ENCODE assay signal across 9 cellular contexts in the genomic region with DNA sequence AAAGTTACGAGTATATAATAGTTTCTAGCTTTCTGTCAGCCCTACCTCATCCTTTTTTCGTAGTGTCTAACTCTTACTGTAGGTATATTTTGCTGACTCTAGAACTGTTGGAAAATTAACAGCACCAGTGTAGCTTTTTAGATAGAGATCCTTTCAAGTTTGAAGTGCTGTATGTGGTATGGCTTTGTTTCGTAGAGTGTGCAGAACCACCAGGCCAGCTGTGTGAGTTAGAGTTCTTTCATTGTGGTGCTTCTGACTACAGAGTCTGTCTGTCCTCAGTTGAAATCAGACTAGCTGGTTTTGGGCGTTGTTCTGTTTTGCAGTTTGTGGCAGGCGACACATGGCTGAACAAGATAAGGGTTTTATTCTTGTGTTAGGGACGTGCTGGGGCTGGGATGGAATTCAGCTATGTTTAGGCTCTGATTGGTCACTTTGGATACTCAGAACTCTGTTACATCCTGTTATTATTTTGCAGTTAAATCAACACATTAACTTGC. TPM values are rescaled to one million over a fixed set of nuclear protein-coding genes. Genes with fewer than 3 reads are reported as not detected.
A peak's percentile ranks its signal among the peaks of the same experiment; 100 is the strongest.
DNase-seq lines count a peak whose midpoint lies in the region; ATAC-seq and TF ChIP-seq lines count a peak whose summit lies in the region.
"Had no signal": no experiment of that assay in that cellular context is flagged by ENCODE, and none has a peak within 500 bp of the region (broad histone marks: within the 10 kb centered on the region; RNA-seq: fewer than 3 reads in every experiment).

No MANE protein-coding gene starts in this region.

- no peak overlapping the region for H3K4me3 ChIP-seq in DND-41 (ENCODE audit: low read depth in 1 of 2, low read length in 2 of 2)
- H3K4me3 ChIP-seq in RWPE2 (ENCODE audit: severe bottlenecking): peak overlapping the region; percentile 7
- H3K4me3 ChIP-seq in osteoblast (ENCODE audit: insufficient read depth, low read length): peak overlapping the region; percentile 64
- H3K4me3 ChIP-seq in naive thymus-derived CD4-positive, alpha-beta T cell (ENCODE audit: low read length): no peak overlapping the region

- H3K79me2 ChIP-seq in DND-41 (ENCODE audit: insufficient read depth, low read length) (no peaks in the 10 kb centered on the region), osteoblast (ENCODE audit: insufficient read depth, low read length) (peaks cover 78% of the 10 kb centered on the region)

- CTCF ChIA-PET in naive thymus-derived CD4-positive, alpha-beta T cell (lab: Charles Lee): interaction anchor here (0.7 kb wide), 1 partner anchor 12 kb away, joined by 3 read pairs; no protein-coding TSS in a partner anchor

- intact Hi-C loops in naive thymus-derived CD4-positive, alpha-beta T cell (cut with micrococcal nuclease): loop anchor here (5.0 to 10.0 kb wide), 5 partner anchors 73 to 615 kb away; a partner anchor contains a TSS

- no peaks in the 10 kb centered on the region for H3K36me3 ChIP-seq in DND-41 (ENCODE audit: insufficient read depth, low read length)
- no peaks in the 10 kb centered on the region; the same call in 1 of the 2 replicates for H3K36me3 ChIP-seq in RWPE2 (ENCODE audit: low read depth)
- H3K36me3 ChIP-seq in osteoblast (ENCODE audit: insufficient read depth, low read length): no peaks in the 10 kb centered on the region
- H3K36me3 ChIP-seq in naive thymus-derived CD4-positive, alpha-beta T cell (ENCODE audit: control insufficient read depth in 2 of 3, insufficient read depth in 3 of 3, low read length in 3 of 3): no peaks in the 10 kb centered on the region

- ATAC-seq in DND-41 (ENCODE audit: insufficient read depth, low read depth): 0 out of 3 replicates have a peak, but pooled peaks have one; percentile 27
- ATAC-seq in RWPE2 (ENCODE audit: low read depth): 0 out of 3 replicates have a peak, but pooled peaks have one; percentile 6
- no peak for ATAC-seq in HG03571 (IDR thresholded peaks at IDR 0.05; ENCODE audit: unreplicated experiment)
- no peak for ATAC-seq in GM21390 (IDR thresholded peaks at IDR 0.05; ENCODE audit: unreplicated experiment)
- no peak for ATAC-seq in naive thymus-derived CD4-positive, alpha-beta T cell

- H3K4me1 ChIP-seq in DND-41 (ENCODE audit: insufficient read depth, low read length): peaks cover 4% of the 10 kb centered on the region
- H3K4me1 ChIP-seq in RWPE2 (ENCODE audit: insufficient read depth, poor library complexity, severe bottlenecking): peaks cover 49% of the 10 kb centered on the region
- peaks cover 46% of the 10 kb centered on the region for H3K4me1 ChIP-seq in osteoblast (ENCODE audit: insufficient read depth, low read length)
- H3K4me1 ChIP-seq in naive thymus-derived CD4-positive, alpha-beta T cell (ENCODE audit: control insufficient read depth in 2 of 2, insufficient read depth in 2 of 2, low read length in 2 of 2): peaks cover 23 to 35% of the 10 kb centered on the region in 2 donors

- DNase-seq in DND-41 (no peak), RWPE2 (ENCODE audit: low spot score) (no peak), foreskin melanocyte (peak; percentile 91), osteoblast (ENCODE audit: insufficient read length, low spot score, missing footprints) (peak; percentile 92)
- no peak for DNase-seq in stimulated activated CD8-positive, alpha-beta memory T cell treated with anti-CD3 and anti-CD28 coated beads, Interleukin-4, amount 100 ng/mL, for 48 hours
- DNase-seq in naive thymus-derived CD4-positive, alpha-beta T cell: no peak

- peaks cover 31 to 49% (median 38%) of the 10 kb centered on the region in 7 donors for H3K4me1 Mint-ChIP-seq in naive thymus-derived CD4-positive, alpha-beta T cell

- H2AFZ ChIP-seq in DND-41 (ENCODE audit: low read depth, low read length) (no peak overlapping the region), osteoblast (ENCODE audit: low read length) (no peak overlapping the region)

- POLR2A ChIA-PET in naive thymus-derived CD4-positive, alpha-beta T cell (lab: Charles Lee): no interaction called here

- H3K36me3 Mint-ChIP-seq in naive thymus-derived CD4-positive, alpha-beta T cell: peaks cover 0 to 10% (median 5%) of the 10 kb centered on the region in 5 donors

- H3K4me2 ChIP-seq in DND-41 (ENCODE audit: insufficient read depth, low read length) (no peak overlapping the region), osteoblast (ENCODE audit: insufficient read depth, low read length) (peak overlapping the region; percentile 91)

- no peak overlapping the region for H3K27ac ChIP-seq in DND-41 (ENCODE audit: low read length)
- peak overlapping the region; percentile 81 for H3K27ac ChIP-seq in RWPE2 (ENCODE audit: poor library complexity, severe bottlenecking)
- no peak overlapping the region for H3K27ac ChIP-seq in osteoblast (ENCODE audit: low read depth, low read length)
- no peak overlapping the region for H3K27ac ChIP-seq in naive thymus-derived CD4-positive, alpha-beta T cell (ENCODE audit: low read depth, low read length)

- peaks cover 0 to 18% (median 5%) of the 10 kb centered on the region in 11 donors for H3K9me3 Mint-ChIP-seq in naive thymus-derived CD4-positive, alpha-beta T cell
- H3K9me3 Mint-ChIP-seq: dendritic cell treated with granulocyte-macrophage colony-stimulating factor and Interleukin-4, amounts not matched to agents 40 ng/mL and 50 ng/mL, for 4 days had no signal

- peaks cover 29% of the 10 kb centered on the region for H4K20me1 ChIP-seq in DND-41 (ENCODE audit: insufficient read depth, low read length)
- H4K20me1 ChIP-seq in osteoblast (ENCODE audit: insufficient read depth, low read length): peaks cover 68% of the 10 kb centered on the region

- H3K9ac ChIP-seq in DND-41 (ENCODE audit: low read depth, low read length): no peak overlapping the region

- H3K27me3 ChIP-seq in DND-41 (ENCODE audit: insufficient read depth, low read length, poor library complexity): peaks cover 64% of the 10 kb centered on the region
- H3K27me3 ChIP-seq in RWPE2 (ENCODE audit: insufficient read depth, poor library complexity, severe bottlenecking): no peaks in the 10 kb centered on the region
- H3K27me3 ChIP-seq in osteoblast (ENCODE audit: insufficient read depth, low read length): no peaks in the 10 kb centered on the region
- peaks cover 0 to 47% of the 10 kb centered on the region in 2 donors for H3K27me3 ChIP-seq in naive thymus-derived CD4-positive, alpha-beta T cell (ENCODE audit: control insufficient read depth in 2 of 2, insufficient read depth in 2 of 2, low read length in 2 of 2)

- no peak overlapping the region for H3K27ac Mint-ChIP-seq in naive thymus-derived CD4-positive, alpha-beta T cell
- H3K27ac Mint-ChIP-seq: dendritic cell treated with granulocyte-macrophage colony-stimulating factor and Interleukin-4, amounts not matched to agents 40 ng/mL and 50 ng/mL, for 4 days had no signal

- H3K27me3 Mint-ChIP-seq in naive thymus-derived CD4-positive, alpha-beta T cell: peaks cover 47 to 66% (median 60%) of the 10 kb centered on the region in 5 donors

- TF ChIP-seq CTCF in DND-41 (IDR thresholded peaks at IDR 0.05; ENCODE audit: borderline replicate concordance, extremely low read depth, low read length, poor library complexity, severe bottlenecking): no peak
- TF ChIP-seq CTCF in RWPE2 (IDR thresholded peaks at IDR 0.05; ENCODE audit: poor library complexity, severe bottlenecking): no peak
- TF ChIP-seq CTCF in osteoblast (IDR thresholded peaks at IDR 0.05; ENCODE audit: extremely low read depth, low read depth, low read length): no peak

- peak overlapping the region in 1 of 10 donors; percentile 39 for H3K4me3 Mint-ChIP-seq in naive thymus-derived CD4-positive, alpha-beta T cell
- H3K4me3 Mint-ChIP-seq: dendritic cell treated with granulocyte-macrophage colony-stimulating factor and Interleukin-4, amounts not matched to agents 40 ng/mL and 50 ng/mL, for 4 days had no signal

- H3K9me3 ChIP-seq in DND-41 (ENCODE audit: insufficient read depth, low read length, severe bottlenecking) (no peaks in the 10 kb centered on the region), RWPE2 (ENCODE audit: severe bottlenecking) (no peaks in the 10 kb centered on the region), osteoblast (ENCODE audit: low read depth, low read length) (no peaks in the 10 kb centered on the region)
- H3K9me3 ChIP-seq in naive thymus-derived CD4-positive, alpha-beta T cell (ENCODE audit: control insufficient read depth in 2 of 3, low read length in 3 of 3): no peaks in the 10 kb centered on the region

RNA-seq across cellular contexts. Expression of a gene that starts 3.2 kb away (rescaled TPM):
- total RNA-seq in osteoblast: 118 and 134 TPM in 2 replicates
- 10 to 100 TPM in 2 of 5 experiments, 1 to 10 TPM in 3; 1.9 to 13.1 (median 3.5) TPM for total RNA-seq in naive thymus-derived CD4-positive, alpha-beta T cell
- under 1 TPM; 0.38 to 0.49 TPM for polyA plus RNA-seq in naive thymus-derived CD4-positive, alpha-beta T cell

RNA-seq across cellular contexts. Expression of a gene that starts 14.3 kb away (rescaled TPM):
- 11.5 and 11.9 TPM in 2 replicates for total RNA-seq in osteoblast
- total RNA-seq in naive thymus-derived CD4-positive, alpha-beta T cell: under 1 TPM in 3 of 5 experiments, not detected in 2; 0.11 to 0.48 (median 0.17) TPM
- polyA plus RNA-seq in naive thymus-derived CD4-positive, alpha-beta T cell: not detected

Comparison
In these comparisons a context has a peak if more than half of its experiments do, and no peak if none do; other contexts are left out.
1. ATAC-seq: peak in DND-41 (single experiment) and RWPE2 (single experiment); none in HG03571 (single experiment), GM21390 (single experiment) and naive thymus-derived CD4-positive, alpha-beta T cell (single experiment).
2. DNase-seq: peak in foreskin melanocyte (single experiment) and osteoblast (single experiment); none in DND-41 (single experiment), RWPE2 (single experiment), stimulated activated CD8-positive, alpha-beta memory T cell treated with anti-CD3 and anti-CD28 coated beads, Interleukin-4, amount 100 ng/mL, for 48 hours (single experiment) and naive thymus-derived CD4-positive, alpha-beta T cell (0 of 9).
3. H3K4me3 ChIP-seq: peak in RWPE2 (single experiment) and osteoblast (single experiment); none in DND-41 (0 of 2) and naive thymus-derived CD4-positive, alpha-beta T cell (single experiment).